In genomic region chr6:158072083-158072721, GRCh38 we compare ENCODE assay signal across 8 cellular contexts.
A peak's percentile ranks its signal among the peaks of the same experiment; 100 is the strongest.
DNase-seq lines count a peak whose midpoint lies in the region; ATAC-seq and TF ChIP-seq lines count a peak whose summit lies in the region.

No MANE protein-coding gene starts in this region.

- TF ChIP-seq CTCF in upper lobe of right lung (IDR thresholded peaks at IDR 0.05) = peak; percentile 89

- H3K27ac Mint-ChIP-seq in activated naive CD4-positive, alpha-beta T cell treated with anti-CD3 and anti-CD28 coated beads, Interleukin-2, amount 50 U/mL, for 24 hours = peak overlapping the region; percentile 43

- peak; percentile 83 for ATAC-seq in upper lobe of right lung

- H3K27me3 ChIP-seq in upper lobe of right lung = no peaks in the 10 kb centered on the region

- H3K4me3 ChIP-seq in upper lobe of right lung = no peak overlapping the region

- H3K9me3 ChIP-seq in upper lobe of right lung = no peaks in the 10 kb centered on the region

- no peak overlapping the region for H3K4me3 Mint-ChIP-seq in activated naive CD4-positive, alpha-beta T cell treated with anti-CD3 and anti-CD28 coated beads, Interleukin-2, amount 50 U/mL, for 24 hours

- DNase-seq in NCI-H1417 (lab: John Stamatoyannopoulos, UW) (peak; percentile 51 to 79 (median 64)), NCI-H1417 treated with DMSO at 0.1 percent for 48 hours (lab: John Stamatoyannopoulos, UW) (no peak), M059J (ENCODE audit: low read depth) (peak; percentile 77), SKM-1 treated with dmso at 0.1 percent for 144 hours (lab: John Stamatoyannopoulos, UW; ENCODE audit: unreplicated experiment) (peak; percentile 28), glomerular visceral epithelial cell (ENCODE audit: extremely low spot score) (peak; percentile 81), pons (ENCODE audit: low spot score) (peak; percentile 83), upper lobe of right lung (peak; percentile 82)

- no peak overlapping the region for H3K27ac ChIP-seq in upper lobe of right lung

- no peaks in the 10 kb centered on the region for H3K4me1 ChIP-seq in upper lobe of right lung

- no peaks in the 10 kb centered on the region for H3K9me3 Mint-ChIP-seq in activated naive CD4-positive, alpha-beta T cell treated with anti-CD3 and anti-CD28 coated beads, Interleukin-2, amount 50 U/mL, for 24 hours

- H3K4me1 Mint-ChIP-seq in activated naive CD4-positive, alpha-beta T cell treated with anti-CD3 and anti-CD28 coated beads, Interleukin-2, amount 50 U/mL, for 24 hours = peaks cover 6% of the 10 kb centered on the region

- H3K36me3 ChIP-seq in upper lobe of right lung = no peaks in the 10 kb centered on the region

- no peaks in the 10 kb centered on the region for H3K27me3 Mint-ChIP-seq in activated naive CD4-positive, alpha-beta T cell treated with anti-CD3 and anti-CD28 coated beads, Interleukin-2, amount 50 U/mL, for 24 hours

- peaks cover 5% of the 10 kb centered on the region for H3K36me3 Mint-ChIP-seq in activated naive CD4-positive, alpha-beta T cell treated with anti-CD3 and anti-CD28 coated beads, Interleukin-2, amount 50 U/mL, for 24 hours

- intact Hi-C loops in upper lobe of right lung (cut with DNase I) = loop anchor here (10.0 kb wide), 1 partner anchor 87 kb away; the partner anchor contains the start of gene SYNJ2
